21 cellular contexts compared by ENCODE assay signal in genomic region chr10:99920486-99920885, GRCh38.
A peak's percentile ranks its signal among the peaks of the same experiment; 100 is the strongest.
DNase-seq lines count a peak whose midpoint lies in the region; ATAC-seq and TF ChIP-seq lines count a peak whose summit lies in the region.
"Had no signal": no experiment of that assay in that cellular context is flagged by ENCODE, and none has a peak within 500 bp of the region (broad histone marks: within the 10 kb centered on the region; RNA-seq: fewer than 3 reads in every experiment).

No MANE protein-coding gene starts in this region.

- intact Hi-C loops in transverse colon (cut with DNase I; ENCODE audit: low total_unique reads): no loop called here
- intact Hi-C loops in adrenal gland (cut with DNase I): no loop called here

- H3K4me1 ChIP-seq in RWPE2 (ENCODE audit: insufficient read depth, poor library complexity, severe bottlenecking) (peaks cover 42% of the 10 kb centered on the region), esophagus (ENCODE audit: control insufficient read depth in 2 of 2, insufficient read depth in 2 of 2, low read length in 1 of 2) (peaks cover 0 to 3% of the 10 kb centered on the region in 2 donors), mucosa of rectum (ENCODE audit: control insufficient read depth in 2 of 2, insufficient read depth in 2 of 2, low read length in 2 of 2) (peaks cover 40 to 68% of the 10 kb centered on the region in 2 donors), transverse colon (peaks cover 0 to 98% (median 61%) of the 10 kb centered on the region in 4 donors), adrenal gland (replicated peaks in 1 of 2) (peaks cover 0 to 23% of the 10 kb centered on the region in 2 donors)

- no peaks in the 10 kb centered on the region for H3K9me3 ChIP-seq in RWPE2 (ENCODE audit: severe bottlenecking)
- H3K9me3 ChIP-seq in esophagus (ENCODE audit: control insufficient read depth in 2 of 2, insufficient read depth in 1 of 2, low read depth in 1 of 2, low read length in 1 of 2): no peaks in the 10 kb centered on the region
- no peaks in the 10 kb centered on the region for H3K9me3 ChIP-seq in mucosa of rectum (ENCODE audit: control insufficient read depth in 2 of 2, low read length in 2 of 2)
- no peaks in the 10 kb centered on the region for H3K9me3 ChIP-seq in transverse colon
- no peaks in the 10 kb centered on the region for H3K9me3 ChIP-seq in adrenal gland (replicated peaks in 1 of 3)

- TF ChIP-seq POLR2A in transverse colon (IDR thresholded peaks at IDR 0.05) (peak; percentile 57), adrenal gland (IDR thresholded peaks at IDR 0.05) (no peak)

- H3K4me3 ChIP-seq in RWPE2 (ENCODE audit: severe bottlenecking) (no peak overlapping the region), esophagus (ENCODE audit: low read depth in 1 of 2, low read length in 2 of 2) (no peak overlapping the region), mucosa of rectum (ENCODE audit: low read length in 2 of 2) (peak overlapping the region; percentile 24 to 53), transverse colon (peak overlapping the region in 2 of 4 donors; percentile 4 to 15), adrenal gland (no peak overlapping the region)

- in situ Hi-C loops in transverse colon (cut with MboI; ENCODE audit: low pct_ligation_motif_present in 1 of 4, low pct_unique_long_range_greater_than_20kb in 1 of 4, low sequenced_read_pairs in 3 of 4): no loop called here

- H3K36me3 ChIP-seq in RWPE2 (ENCODE audit: low read depth): peaks cover 44% of the 10 kb centered on the region
- no peaks in the 10 kb centered on the region for H3K36me3 ChIP-seq in esophagus (ENCODE audit: control insufficient read depth in 2 of 2, insufficient read depth in 2 of 2, low read length in 1 of 2)
- H3K36me3 ChIP-seq in mucosa of rectum (ENCODE audit: control insufficient read depth in 2 of 2, insufficient read depth in 2 of 2, low read length in 2 of 2): peaks cover under 1 to 4% of the 10 kb centered on the region in 2 donors
- no peaks in the 10 kb centered on the region for H3K36me3 ChIP-seq in transverse colon
- H3K36me3 ChIP-seq in adrenal gland (replicated peaks in 1 of 2): no peaks in the 10 kb centered on the region

- no peak for ATAC-seq in RWPE2 (ENCODE audit: low read depth)
- ATAC-seq in HG03025 (IDR thresholded peaks at IDR 0.05; ENCODE audit: low FRiP score, unreplicated experiment): no peak
- no peak for ATAC-seq in HG03097 (IDR thresholded peaks at IDR 0.05; ENCODE audit: low FRiP score, unreplicated experiment)
- ATAC-seq: activated naive CD4-positive, alpha-beta T cell treated with anti-CD3 and anti-CD28 coated beads, Interleukin-2, amount 50 U/mL, for 72 hours; left cardiac atrium; T-helper 17 cell had no signal

- TF ChIP-seq CTCF in RWPE2 (IDR thresholded peaks at IDR 0.05; ENCODE audit: poor library complexity, severe bottlenecking): no peak
- no peak for TF ChIP-seq CTCF in transverse colon (IDR thresholded peaks at IDR 0.05)
- TF ChIP-seq CTCF in adrenal gland (IDR thresholded peaks at IDR 0.05): no peak

- no peak for TF ChIP-seq EP300 in transverse colon (IDR thresholded peaks at IDR 0.05; ENCODE audit: low read depth)

- H3K27ac ChIP-seq in RWPE2 (ENCODE audit: poor library complexity, severe bottlenecking) (peak overlapping the region; percentile 97), esophagus (ENCODE audit: low read depth in 2 of 2, low read length in 1 of 2) (peak overlapping the region; percentile 73 to 92), mucosa of rectum (ENCODE audit: low read depth in 2 of 2, low read length in 2 of 2) (peak overlapping the region; percentile 84 to 91), transverse colon (peak overlapping the region; percentile 84 to 88 (median 86)), adrenal gland (no peak overlapping the region)

- DNase-seq in RWPE2 (ENCODE audit: low spot score) (no peak), transverse colon (peak; percentile 59), adrenal gland (no peak)
- DNase-seq: activated CD4-positive, alpha-beta T cell treated with anti-CD3 and anti-CD28 coated beads for 48 hours; CD4-positive, alpha-beta memory T cell; DMS153; effector memory CD4-positive, alpha-beta T cell; GF-D8; left cardiac atrium; midbrain; NCI-H1092 treated with DMSO at 0.1 percent for 48 hours; NCI-H2029; NCI-H446 treated with DMSO at 0.1 percent for 48 hours; stimulated activated CD4-positive, alpha-beta T cell treated with anti-CD3 and anti-CD28 coated beads, Interleukin-2, amount 100 ng/mL, for 48 hours; stimulated activated naive CD4-positive, alpha-beta T cell; T-helper 17 cell had no signal

- no peaks in the 10 kb centered on the region for H3K27me3 ChIP-seq in RWPE2 (ENCODE audit: insufficient read depth, poor library complexity, severe bottlenecking)
- H3K27me3 ChIP-seq in esophagus (ENCODE audit: control insufficient read depth in 1 of 2, insufficient read depth in 2 of 2, low read length in 2 of 2): no peaks in the 10 kb centered on the region
- no peaks in the 10 kb centered on the region for H3K27me3 ChIP-seq in mucosa of rectum (ENCODE audit: control insufficient read depth in 2 of 2, insufficient read depth in 2 of 2, low read length in 2 of 2)
- no peaks in the 10 kb centered on the region for H3K27me3 ChIP-seq in transverse colon
- H3K27me3 ChIP-seq in adrenal gland: no peaks in the 10 kb centered on the region

- H3K9ac ChIP-seq in mucosa of rectum (ENCODE audit: low read depth in 1 of 2, low read length in 2 of 2): peak overlapping the region; percentile 52 to 65

- 74 to 86% methylated on average over 5 of the region's 5 CpGs for WGBS in esophagus, 2 donors
- 26 to 54% methylated on average over 3 to 5 of the region's 5 CpGs for WGBS in transverse colon (ENCODE audit: low coverage in 1 of 2), 2 donors
- WGBS in adrenal gland, 4 donors: 91 to 96% (median 92%) methylated on average over 5 of the region's 5 CpGs

Comparison
In these comparisons a context has a peak if more than half of its experiments do, and no peak if none do; other contexts are left out.
1. H3K27ac ChIP-seq: peak in RWPE2 (single experiment), esophagus (2 of 2), mucosa of rectum (2 of 2) and transverse colon (4 of 4); none in adrenal gland (0 of 5).
2. H3K4me3 ChIP-seq: peak in mucosa of rectum (2 of 2); none in RWPE2 (single experiment), esophagus (0 of 2) and adrenal gland (0 of 4).